In the genomic region with DNA sequence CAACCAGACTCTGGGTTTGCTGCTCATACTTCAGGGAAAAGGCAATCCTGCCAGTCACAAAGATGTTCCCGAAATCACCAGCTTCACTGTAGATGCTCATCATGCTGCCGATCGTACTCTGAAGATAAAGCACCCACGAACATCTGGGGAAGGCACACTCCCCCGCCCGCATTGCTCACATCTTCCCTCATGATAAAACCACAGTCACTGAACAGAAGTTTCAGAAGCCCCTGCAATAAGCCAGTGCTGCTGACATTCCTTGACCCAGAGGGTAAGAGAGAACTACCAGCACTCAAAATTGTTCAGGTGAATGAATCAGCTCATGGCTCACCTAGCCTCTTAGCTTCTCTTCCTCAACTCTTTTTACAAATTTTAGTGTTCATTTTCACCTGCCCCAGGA, we compare ENCODE assay signal across 13 cellular contexts. TPM values are rescaled to one million over a fixed set of nuclear protein-coding genes. Genes with fewer than 3 reads are reported as not detected.
A peak's percentile ranks its signal among the peaks of the same experiment; 100 is the strongest.
DNase-seq lines count a peak whose midpoint lies in the region; ATAC-seq and TF ChIP-seq lines count a peak whose summit lies in the region.
"Had no signal": no experiment of that assay in that cellular context is flagged by ENCODE, and none has a peak within 500 bp of the region (broad histone marks: within the 10 kb centered on the region; RNA-seq: fewer than 3 reads in every experiment).

No MANE protein-coding gene starts in this region.

- 75% methylated on average over 2 of the region's 6 CpGs for WGBS in suprapubic skin

- intact Hi-C loops in mucosa of descending colon (cut with DNase I, micrococcal nuclease) = loop anchor here in 1 of 2 donors (5.0 kb wide), 1 partner anchor 80 kb away; no protein-coding TSS in a partner anchor

- H3K4me1 ChIP-seq in suprapubic skin = no peaks in the 10 kb centered on the region
- no peaks in the 10 kb centered on the region for H3K4me1 ChIP-seq in HAP-1
- H3K4me1 ChIP-seq in mucosa of descending colon (ENCODE audit: low read depth) = no peaks in the 10 kb centered on the region

- no peaks in the 10 kb centered on the region for H3K36me3 Mint-ChIP-seq in activated T-cell treated with anti-CD3 and anti-CD28 coated beads, Interleukin-2, amount 50 U/mL, for 72 hours (ENCODE audit: insufficient read depth in 2 of 2)
- H3K36me3 Mint-ChIP-seq: brain, type B pancreatic cell had no signal

- H3K9me3 Mint-ChIP-seq in activated T-cell treated with anti-CD3 and anti-CD28 coated beads, Interleukin-2, amount 50 U/mL, for 72 hours = no peaks in the 10 kb centered on the region
- H3K9me3 Mint-ChIP-seq: type B pancreatic cell had no signal

- peak in 1 of 2 donors; percentile 17 for DNase-seq in activated T-cell treated with anti-CD3 and anti-CD28 coated beads, Interleukin-2, amount 50 U/mL, for 72 hours
- DNase-seq in suprapubic skin (ENCODE audit: low spot score in 2 of 2) (no peak), HAP-1 (ENCODE audit: low spot score in 2 of 2) (no peak), mucosa of descending colon (no peak), NCI-H1048 (lab: John Stamatoyannopoulos, UW) (no peak)
- DNase-seq: activated CD4-positive, CD25-positive, alpha-beta regulatory T cell treated with anti-CD3 and anti-CD28 coated beads, Interleukin-2, amount 50 U/mL, for 72 hours; NCI-H1694 had no signal

- ATAC-seq in GM18502 (IDR thresholded peaks at IDR 0.05; ENCODE audit: poor library complexity, unreplicated experiment) = peak; percentile 58
- ATAC-seq in GM19467 (IDR thresholded peaks at IDR 0.05; ENCODE audit: unreplicated experiment) = peak; percentile 19
- ATAC-seq in HG03066 (IDR thresholded peaks at IDR 0.05; ENCODE audit: low read depth, unreplicated experiment) = peak; percentile 30
- peak; percentile 49 to 57 for ATAC-seq in activated T-cell treated with anti-CD3 and anti-CD28 coated beads, Interleukin-2, amount 50 U/mL, for 72 hours (replicated peaks in 1 of 2)
- no peak for ATAC-seq in mucosa of descending colon
- ATAC-seq: esophagus mucosa had no signal

- no peak for TF ChIP-seq POLR2A in suprapubic skin (IDR thresholded peaks at IDR 0.05)

- in situ Hi-C loops in HAP-1 (cut with MboI; ENCODE audit: low sequenced_read_pairs) = loop anchor here (5.0 kb wide), 1 partner anchor 80 kb away; no protein-coding TSS in a partner anchor

- TF ChIP-seq EP300 in suprapubic skin (IDR thresholded peaks at IDR 0.05) = no peak

- H3K9me3 ChIP-seq in suprapubic skin = no peaks in the 10 kb centered on the region
- no peaks in the 10 kb centered on the region for H3K9me3 ChIP-seq in HAP-1
- H3K9me3 ChIP-seq in mucosa of descending colon = no peaks in the 10 kb centered on the region

- no peak overlapping the region for H3K27ac Mint-ChIP-seq in activated T-cell treated with anti-CD3 and anti-CD28 coated beads, Interleukin-2, amount 50 U/mL, for 72 hours
- H3K27ac Mint-ChIP-seq: brain, type B pancreatic cell had no signal

- H3K4me3 Mint-ChIP-seq in activated T-cell treated with anti-CD3 and anti-CD28 coated beads, Interleukin-2, amount 50 U/mL, for 72 hours = peak overlapping the region; percentile 18 to 37
- H3K4me3 Mint-ChIP-seq: brain, type B pancreatic cell had no signal

- H3K4me3 ChIP-seq in suprapubic skin (no peak overlapping the region), HAP-1 (no peak overlapping the region), mucosa of descending colon (no peak overlapping the region)

- TF ChIP-seq CTCF in suprapubic skin (IDR thresholded peaks at IDR 0.05) = no peak
- TF ChIP-seq CTCF in mucosa of descending colon (IDR thresholded peaks at IDR 0.05) = no peak

- H3K27me3 ChIP-seq in suprapubic skin = no peaks in the 10 kb centered on the region
- H3K27me3 ChIP-seq in HAP-1 (ENCODE audit: low read depth) = no peaks in the 10 kb centered on the region

- H3K36me3 ChIP-seq in suprapubic skin = no peaks in the 10 kb centered on the region
- peaks cover 35% of the 10 kb centered on the region for H3K36me3 ChIP-seq in HAP-1 (replicated peaks)
- no peaks in the 10 kb centered on the region for H3K36me3 ChIP-seq in mucosa of descending colon (ENCODE audit: low read depth)

- peaks cover 14% of the 10 kb centered on the region for H3K4me1 Mint-ChIP-seq in activated T-cell treated with anti-CD3 and anti-CD28 coated beads, Interleukin-2, amount 50 U/mL, for 72 hours (ENCODE audit: low read depth)
- H3K4me1 Mint-ChIP-seq: brain had no signal

- H3K27ac ChIP-seq in suprapubic skin = no peak overlapping the region

- peaks cover 49% of the 10 kb centered on the region for H3K27me3 Mint-ChIP-seq in activated T-cell treated with anti-CD3 and anti-CD28 coated beads, Interleukin-2, amount 50 U/mL, for 72 hours (ENCODE audit: low read depth)
- H3K27me3 Mint-ChIP-seq: brain had no signal

RNA-seq across cellular contexts. Expression of a gene that starts 43.1 kb away (rescaled TPM):
- not detected for total RNA-seq in activated T-cell treated with anti-CD3 and anti-CD28 coated beads, Interleukin-2, amount 50 U/mL, for 72 hours
- 10 to 100 TPM in 1 of 4 donors, 1 to 10 TPM in 3; 2.8 to 15.2 (median 7.5) TPM for total RNA-seq in suprapubic skin
- total RNA-seq in mucosa of descending colon = 10 to 100 TPM in 2 of 3 donors, 1 to 10 TPM in 1; 3.3 to 17.6 (median 13.9) TPM

RNA-seq across cellular contexts. Expression of a gene that starts 44.8 kb away (rescaled TPM):
- not detected for total RNA-seq in activated T-cell treated with anti-CD3 and anti-CD28 coated beads, Interleukin-2, amount 50 U/mL, for 72 hours
- 1 to 10 TPM in 3 of 4 donors, under 1 TPM in 1; 0.57 to 6.4 (median 3.0) TPM for total RNA-seq in suprapubic skin
- 10 to 100 TPM; 35.7 to 47.1 (median 44.3) TPM for total RNA-seq in mucosa of descending colon

RNA-seq across cellular contexts. Expression of a gene that starts 50.5 kb away (rescaled TPM):
- total RNA-seq in activated T-cell treated with anti-CD3 and anti-CD28 coated beads, Interleukin-2, amount 50 U/mL, for 72 hours = under 1 TPM in 1 of 2 donors, not detected in 1; 0.43 TPM
- total RNA-seq in suprapubic skin (10 to 100 TPM; 10.8 to 17.0 (median 14.8) TPM), mucosa of descending colon (100 to 1,000 TPM in 2 of 3 donors, 10 to 100 TPM in 1; 63.0 to 132 (median 111) TPM)

Comparison
In these comparisons a context has a peak if more than half of its experiments do, and no peak if none do; other contexts are left out.
1. RNA of a gene that starts 44.8 kb away (total RNA-seq): 35.7 to 47.1 TPM in mucosa of descending colon; 0.57 to 6.4 TPM in suprapubic skin and not detected in activated T-cell treated with anti-CD3 and anti-CD28 coated beads, Interleukin-2, amount 50 U/mL, for 72 hours; every median in the first group is over 4 times any median in the second.
2. RNA of a gene that starts 50.5 kb away (total RNA-seq): 63.0 to 132 TPM in mucosa of descending colon and 10.8 to 17.0 TPM in suprapubic skin; 0.43 TPM in activated T-cell treated with anti-CD3 and anti-CD28 coated beads, Interleukin-2, amount 50 U/mL, for 72 hours; every median in the first group is over 4 times any median in the second.